8 cellular contexts compared by ENCODE assay signal in the genomic region with DNA sequence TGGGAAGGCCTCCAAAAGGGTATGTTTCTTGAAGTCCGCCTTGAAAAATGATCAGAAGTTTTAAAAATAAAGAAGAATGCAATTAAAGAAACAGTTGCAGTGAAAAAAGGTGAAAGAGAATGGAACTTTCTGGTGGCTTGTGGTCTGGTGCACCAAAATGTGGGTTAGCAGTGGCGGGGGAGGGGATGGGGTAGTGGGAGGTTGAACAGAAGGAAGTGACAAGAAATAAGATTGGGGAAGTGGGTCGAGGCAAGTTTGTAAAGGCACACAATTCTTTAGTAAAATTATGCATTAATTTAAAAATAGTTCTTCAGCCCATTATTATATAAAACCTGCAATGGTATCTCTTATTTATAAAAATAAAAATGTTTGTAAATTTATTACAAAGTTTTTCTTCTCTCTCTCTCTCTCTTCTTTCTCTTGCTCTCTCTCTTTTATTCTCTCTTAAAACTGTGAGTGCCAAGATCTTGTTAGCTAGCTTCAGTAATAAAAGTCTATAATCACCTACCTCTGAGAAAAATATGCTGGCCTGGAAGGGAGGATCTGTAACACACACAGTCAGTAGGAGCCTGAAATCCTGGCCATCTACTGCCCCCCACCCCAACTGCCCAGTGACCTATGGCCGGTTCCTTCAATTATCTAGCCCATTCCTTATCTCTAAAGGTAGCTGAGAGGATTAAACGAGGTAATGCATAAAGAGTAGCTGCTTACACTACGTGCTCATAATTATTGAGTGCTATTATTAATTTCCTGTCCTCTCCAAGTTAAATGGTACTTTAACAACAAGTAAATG. TPM values are rescaled to one million over a fixed set of nuclear protein-coding genes. Genes with fewer than 3 reads are reported as not detected.
DNase-seq lines count a peak whose midpoint lies in the region; ATAC-seq and TF ChIP-seq lines count a peak whose summit lies in the region.

No MANE protein-coding gene starts in this region.

- no peak overlapping the region for H3K4me3 ChIP-seq in lower leg skin (ENCODE audit: low read depth, poor library complexity, severe bottlenecking)

- TF ChIP-seq CTCF in lower leg skin (IDR thresholded peaks at IDR 0.05): no peak
- TF ChIP-seq CTCF in chondrocyte (IDR thresholded peaks at IDR 0.05): no peak

- peak; percentile 42 for ATAC-seq in stimulated activated memory B cell treated with anti-CD40 and anti-IgM and Interleukin-4, amounts not matched to agents 10 μg/mL and 1 μg/mL and 100 μg/mL, for 72 hours
- ATAC-seq in GM21515 (IDR thresholded peaks at IDR 0.05; ENCODE audit: unreplicated experiment) (no peak), HG03378 (IDR thresholded peaks at IDR 0.05; ENCODE audit: unreplicated experiment) (no peak)

- H3K36me3 Mint-ChIP-seq in stimulated activated memory B cell treated with anti-CD40 and anti-IgM and Interleukin-4, amounts not matched to agents 10 μg/mL and 1 μg/mL and 100 μg/mL, for 72 hours: peaks cover 51% of the 10 kb centered on the region
- H3K36me3 Mint-ChIP-seq in chondrocyte (ENCODE audit: low read depth): no peaks in the 10 kb centered on the region

- no peaks in the 10 kb centered on the region for H3K27me3 Mint-ChIP-seq in stimulated activated memory B cell treated with anti-CD40 and anti-IgM and Interleukin-4, amounts not matched to agents 10 μg/mL and 1 μg/mL and 100 μg/mL, for 72 hours
- no peaks in the 10 kb centered on the region for H3K27me3 Mint-ChIP-seq in chondrocyte (ENCODE audit: low read depth)

- intact Hi-C loops in lower leg skin (cut with DNase I; ENCODE audit: low total_unique reads): no loop called here

- WGBS in lower leg skin, 2 donors: 49 to 59% methylated on average over 6 of the region's 6 CpGs

- H3K4me3 Mint-ChIP-seq in stimulated activated memory B cell treated with anti-CD40 and anti-IgM and Interleukin-4, amounts not matched to agents 10 μg/mL and 1 μg/mL and 100 μg/mL, for 72 hours: peak overlapping the region; percentile 98
- no peak overlapping the region for H3K4me3 Mint-ChIP-seq in chondrocyte (ENCODE audit: unreplicated experiment)

- peak; percentile 67 for DNase-seq in NAMALWA (ENCODE audit: low spot score)
- DNase-seq in activated T-cell treated with anti-CD3 and anti-CD28 coated beads for 1 hour (ENCODE audit: low read depth): peak; percentile 76
- peak; percentile 55 to 90 for DNase-seq in lower leg skin (ENCODE audit: low spot score in 2 of 2)
- no peak for DNase-seq in chondrocyte (ENCODE audit: low spot score)
- no peak for DNase-seq in hepatic stellate cell (ENCODE audit: low spot score)

- no peak for TF ChIP-seq POLR2A in lower leg skin (IDR thresholded peaks at IDR 0.05)

- no peaks in the 10 kb centered on the region for H3K9me3 Mint-ChIP-seq in stimulated activated memory B cell treated with anti-CD40 and anti-IgM and Interleukin-4, amounts not matched to agents 10 μg/mL and 1 μg/mL and 100 μg/mL, for 72 hours
- no peaks in the 10 kb centered on the region for H3K9me3 Mint-ChIP-seq in chondrocyte (ENCODE audit: low read depth)

- H3K27ac Mint-ChIP-seq in stimulated activated memory B cell treated with anti-CD40 and anti-IgM and Interleukin-4, amounts not matched to agents 10 μg/mL and 1 μg/mL and 100 μg/mL, for 72 hours: peak overlapping the region; percentile 94
- no peak overlapping the region for H3K27ac Mint-ChIP-seq in chondrocyte (ENCODE audit: unreplicated experiment)

- peaks cover 69% of the 10 kb centered on the region for H3K4me1 Mint-ChIP-seq in stimulated activated memory B cell treated with anti-CD40 and anti-IgM and Interleukin-4, amounts not matched to agents 10 μg/mL and 1 μg/mL and 100 μg/mL, for 72 hours
- H3K4me1 Mint-ChIP-seq in chondrocyte (ENCODE audit: low read depth): no peaks in the 10 kb centered on the region

RNA-seq across cellular contexts. Expression of gene LCP1, which starts 2.2 kb away (rescaled TPM):
- total RNA-seq in lower leg skin: 10 to 100 TPM; 21.7 to 45.4 (median 39.0) TPM
- 0.19 to 1.2 TPM (median 1.00 TPM) in 3 replicates for total RNA-seq in chondrocyte

RNA-seq across cellular contexts. Expression of gene LRRC63, which starts 32.0 kb away (rescaled TPM):
- not detected for total RNA-seq in lower leg skin
- 0.15 TPM in 1 of 3 replicates, not detected in the others for total RNA-seq in chondrocyte

Comparison
In these comparisons a context has a peak if more than half of its experiments do, and no peak if none do; other contexts are left out.
1. DNase-seq: peak in NAMALWA (single experiment), activated T-cell treated with anti-CD3 and anti-CD28 coated beads for 1 hour (single experiment) and lower leg skin (2 of 2); none in chondrocyte (single experiment) and hepatic stellate cell (single experiment).
2. RNA of gene LCP1, which starts 2.2 kb away (total RNA-seq): 21.7 to 45.4 TPM in lower leg skin; 0.19 to 1.2 TPM in chondrocyte; every median in the first group is over 10 times any median in the second.